8 cellular contexts compared by ENCODE assay signal in genomic region chr15:48940508-48940907, GRCh38. TPM values are rescaled to one million over a fixed set of nuclear protein-coding genes. Genes with fewer than 3 reads are reported as not detected.
DNase-seq lines count a peak whose midpoint lies in the region; ATAC-seq and TF ChIP-seq lines count a peak whose summit lies in the region.

No MANE protein-coding gene starts in this region.

- H3K18ac ChIP-seq in mesenchymal stem cell (ENCODE audit: low read depth in 1 of 2, low read length in 2 of 2), result no peak overlapping the region

- no peaks in the 10 kb centered on the region for H3K9me3 Mint-ChIP-seq in nephron progenitor cell
- H3K9me3 Mint-ChIP-seq in T-cell, result no peaks in the 10 kb centered on the region

- peak overlapping the region; percentile 33 for H3K27ac ChIP-seq in mesenchymal stem cell (ENCODE audit: low read length, poor library complexity, severe bottlenecking)

- H3K79me1 ChIP-seq in mesenchymal stem cell (replicated peaks; ENCODE audit: low read length, poor library complexity, severe bottlenecking), result peaks cover 1% of the 10 kb centered on the region

- ATAC-seq in GM18870 (IDR thresholded peaks at IDR 0.05; ENCODE audit: unreplicated experiment), result peak; percentile 89
- peak; percentile 92 for ATAC-seq in HG02571 (IDR thresholded peaks at IDR 0.05; ENCODE audit: unreplicated experiment)
- no peak for ATAC-seq in left cardiac atrium
- no peak for ATAC-seq in T-cell (replicated peaks in 1 of 4)

- no peak overlapping the region for H2BK12ac ChIP-seq in mesenchymal stem cell (ENCODE audit: low read length in 2 of 2)

- intact Hi-C loops in left cardiac atrium (cut with DNase I), result no loop called here

- H3K23ac ChIP-seq in mesenchymal stem cell (ENCODE audit: low read length in 2 of 2), result no peak overlapping the region

- no peak overlapping the region for H4K8ac ChIP-seq in mesenchymal stem cell (ENCODE audit: low read length)

- H3K27me3 Mint-ChIP-seq in nephron progenitor cell (ENCODE audit: low read depth, poor library complexity) (peaks cover 21% of the 10 kb centered on the region), T-cell (peaks cover 21 to 23% of the 10 kb centered on the region in 2 donors)

- DNase-seq in RKO (ENCODE audit: low spot score) (peak; percentile 83), mesenchymal stem cell (peak; percentile 75), left cardiac atrium (no peak), nephron progenitor cell (no peak), T-cell (no peak)
- no peak for DNase-seq in stimulated activated CD4-positive, alpha-beta T cell treated with anti-CD3 and anti-CD28 coated beads, Interleukin-1b, Interleukin-23, amount 100 ng/mL, for 48 hours

- H3K4me3 ChIP-seq in mesenchymal stem cell (ENCODE audit: insufficient read depth in 1 of 2, low read depth in 1 of 2, low read length in 2 of 2), result no peak overlapping the region

- H2AFZ ChIP-seq in mesenchymal stem cell (ENCODE audit: low read depth, low read length), result no peak overlapping the region

- H2BK120ac ChIP-seq in mesenchymal stem cell (ENCODE audit: low read depth, low read length), result no peak overlapping the region

- H3K4me1 Mint-ChIP-seq in nephron progenitor cell (no peaks in the 10 kb centered on the region), T-cell (no peaks in the 10 kb centered on the region)

- H3K4ac ChIP-seq in mesenchymal stem cell (ENCODE audit: low read depth in 1 of 2, low read length in 2 of 2), result no peak overlapping the region

- H3K36me3 ChIP-seq in mesenchymal stem cell (ENCODE audit: control insufficient read depth in 1 of 2, insufficient read depth in 2 of 2, low read depth in 1 of 2, low read length in 2 of 2), result no peaks in the 10 kb centered on the region

- no peak overlapping the region for H3K27ac Mint-ChIP-seq in nephron progenitor cell
- H3K27ac Mint-ChIP-seq in T-cell, result no peak overlapping the region

- H2BK5ac ChIP-seq in mesenchymal stem cell (ENCODE audit: low read depth, low read length, poor library complexity, severe bottlenecking), result no peak overlapping the region

- CTCF ChIA-PET in T-cell (lab: Charles Lee), result no interaction called here

- H2AK5ac ChIP-seq in mesenchymal stem cell (ENCODE audit: low read length, severe bottlenecking), result no peak overlapping the region

- POLR2A ChIA-PET in T-cell (lab: Charles Lee), result no interaction called here

- no peak overlapping the region for H2BK15ac ChIP-seq in mesenchymal stem cell (ENCODE audit: low read depth, poor library complexity, severe bottlenecking)

- peak overlapping the region; percentile 52 for H3K9ac ChIP-seq in mesenchymal stem cell (ENCODE audit: low read length)

- H3K27me3 ChIP-seq in mesenchymal stem cell (ENCODE audit: control insufficient read depth in 1 of 2, insufficient read depth in 1 of 2, low read length in 2 of 2), result no peaks in the 10 kb centered on the region

- no peak for TF ChIP-seq CTCF in nephron progenitor cell (IDR thresholded peaks at IDR 0.05)

- no peak overlapping the region for H3K4me2 ChIP-seq in mesenchymal stem cell (ENCODE audit: low read length, poor library complexity, severe bottlenecking)

- no peaks in the 10 kb centered on the region for H3K9me3 ChIP-seq in mesenchymal stem cell (ENCODE audit: control insufficient read depth, low read length)

- H4K91ac ChIP-seq in mesenchymal stem cell (ENCODE audit: low read length), result no peak overlapping the region

- H3K14ac ChIP-seq in mesenchymal stem cell (ENCODE audit: low read length in 2 of 2), result no peak overlapping the region

- H3K4me1 ChIP-seq in mesenchymal stem cell (ENCODE audit: control insufficient read depth, insufficient read depth, low read depth, low read length), result peaks cover 9% of the 10 kb centered on the region

- 57% methylated on average over 6 of the region's 6 CpGs for WGBS in mesenchymal stem cell

- H3K36me3 Mint-ChIP-seq in nephron progenitor cell (ENCODE audit: low read depth) (no peaks in the 10 kb centered on the region), T-cell (no peaks in the 10 kb centered on the region)

- H3K4me3 Mint-ChIP-seq in nephron progenitor cell (no peak overlapping the region), T-cell (no peak overlapping the region)

RNA-seq across cellular contexts. Expression of gene SHC4, which starts 23.2 kb away (rescaled TPM):
- polyA plus RNA-seq in mesenchymal stem cell (2013, experiment 1 of 2), result 1.6 TPM
- polyA plus RNA-seq in mesenchymal stem cell (2013, experiment 2 of 2), result 1.7 TPM
- 1 to 10 TPM; 1.8 TPM for total RNA-seq in left cardiac atrium
- total RNA-seq in T-cell, result under 1 TPM; 0.13 to 0.88 (median 0.19) TPM

Comparison
In these comparisons a context has a peak if more than half of its experiments do, and no peak if none do; other contexts are left out.
1. ATAC-seq: peak in GM18870 (single experiment) and HG02571 (single experiment); none in left cardiac atrium (0 of 2) and T-cell (0 of 4).
2. DNase-seq: peak in RKO (single experiment) and mesenchymal stem cell (single experiment); none in stimulated activated CD4-positive, alpha-beta T cell treated with anti-CD3 and anti-CD28 coated beads, Interleukin-1b, Interleukin-23, amount 100 ng/mL, for 48 hours (single experiment), left cardiac atrium (single experiment), nephron progenitor cell (single experiment) and T-cell (0 of 34).